In genomic region chr3:73179601-73180000, GRCh38 we compare ENCODE assay signal across 18 cellular contexts.
DNase-seq lines count a peak whose midpoint lies in the region; ATAC-seq lines count a peak whose summit lies in the region.
"Had no signal": no experiment of that assay in that cellular context is flagged by ENCODE, and none has a peak within 500 bp of the region (broad histone marks: within the 10 kb centered on the region; RNA-seq: fewer than 3 reads in every experiment).

No MANE protein-coding gene starts in this region.

- intact Hi-C loops in activated CD4-positive, alpha-beta T cell treated with anti-CD3 and anti-CD28 coated beads, Interleukin-2, amount 10 ng/mL, durations not matched to agents 24 days and 14 days (cut with micrococcal nuclease): no loop called here

- no peaks in the 10 kb centered on the region for H3K36me3 ChIP-seq in trophoblast cell (ENCODE audit: control insufficient read depth in 1 of 2, insufficient read depth in 2 of 2, low read length in 2 of 2)
- H3K36me3 ChIP-seq: BLaER1 had no signal

- H3K4me2 ChIP-seq in trophoblast cell (ENCODE audit: low read length): no peak overlapping the region
- H3K4me2 ChIP-seq: BLaER1, GM23338 had no signal

- H3K4me1 ChIP-seq in trophoblast cell (ENCODE audit: control insufficient read depth in 1 of 2, insufficient read depth in 2 of 2, low read length in 2 of 2): no peaks in the 10 kb centered on the region
- H3K4me1 ChIP-seq: BLaER1, Caco-2 had no signal

- ATAC-seq in T-helper 17 cell (no peak), GM21526 (IDR thresholded peaks at IDR 0.05; ENCODE audit: low FRiP score, unreplicated experiment) (no peak)
- ATAC-seq: CD8-positive, alpha-beta T cell; GM23338; HCT116 had no signal

- H3K27ac Mint-ChIP-seq in T-helper 17 cell: peak overlapping the region; percentile 72
- H3K27ac Mint-ChIP-seq in activated CD4-positive, alpha-beta T cell treated with anti-CD3 and anti-CD28 coated beads, Interleukin-2, amount 10 ng/mL, durations not matched to agents 24 days and 14 days: no peak overlapping the region
- H3K27ac Mint-ChIP-seq: B cell; CD8-positive, alpha-beta T cell; GM23338; H9 had no signal

- H3K9me3 ChIP-seq in T-helper 17 cell (ENCODE audit: control insufficient read depth, low read length, poor library complexity, severe bottlenecking): no peaks in the 10 kb centered on the region
- H3K9me3 ChIP-seq in trophoblast cell (ENCODE audit: insufficient read depth, low read depth, low read length): no peaks in the 10 kb centered on the region
- H3K9me3 ChIP-seq: BLaER1, Caco-2 had no signal

- no peak overlapping the region for H4K91ac ChIP-seq in trophoblast cell (ENCODE audit: low read depth, low read length)

- H3K9ac ChIP-seq in trophoblast cell (ENCODE audit: low read length): no peak overlapping the region
- H3K9ac ChIP-seq: BLaER1 had no signal

- no CpG with 5 or more reads among the region's 4 CpGs for WGBS in trophoblast cell (ENCODE audit: extremely low coverage, insufficient coverage, insufficient read length)

- no peak overlapping the region for H3K4ac ChIP-seq in trophoblast cell (ENCODE audit: low read depth, low read length)

- DNase-seq in LHCN-M2 (ENCODE audit: low read depth) (peak; percentile 84), T-helper 17 cell (no peak), trophoblast cell (peak; percentile 2 to 69), LoVo (ENCODE audit: low spot score) (no peak)
- no peak for DNase-seq in activated CD4-positive, alpha-beta T cell treated with anti-CD3 and anti-CD28 coated beads, Interleukin-2, amount 10 ng/mL, durations not matched to agents 24 days and 14 days
- DNase-seq: Caco-2; CD4-positive, CD25-positive, alpha-beta regulatory T cell; CD8-positive, alpha-beta T cell; DMS153; DND-41; H9 had no signal

- H3K9me3 Mint-ChIP-seq in activated CD4-positive, alpha-beta T cell treated with anti-CD3 and anti-CD28 coated beads, Interleukin-2, amount 10 ng/mL, durations not matched to agents 24 days and 14 days: no peaks in the 10 kb centered on the region
- H3K9me3 Mint-ChIP-seq: CD8-positive, alpha-beta T cell; GM23338; H9 had no signal

- H3K4me1 Mint-ChIP-seq in T-helper 17 cell: no peaks in the 10 kb centered on the region
- H3K4me1 Mint-ChIP-seq in activated CD4-positive, alpha-beta T cell treated with anti-CD3 and anti-CD28 coated beads, Interleukin-2, amount 10 ng/mL, durations not matched to agents 24 days and 14 days: no peaks in the 10 kb centered on the region
- H3K4me1 Mint-ChIP-seq: B cell; CD4-positive, CD25-positive, alpha-beta regulatory T cell had no signal

- H3K4me3 ChIP-seq in trophoblast cell (ENCODE audit: low read depth, low read length): no peak overlapping the region
- H3K4me3 ChIP-seq: BLaER1, GM23338 had no signal

- H2BK120ac ChIP-seq in trophoblast cell (ENCODE audit: insufficient read depth, low read length, poor library complexity): no peak overlapping the region

- no peak overlapping the region for H2AFZ ChIP-seq in trophoblast cell (ENCODE audit: insufficient read depth, low read length, poor library complexity)
- H2AFZ ChIP-seq: GM23338 had no signal

- no peak overlapping the region for H2BK5ac ChIP-seq in trophoblast cell (ENCODE audit: low read depth, low read length, poor library complexity)

- H4K8ac ChIP-seq in trophoblast cell (ENCODE audit: low read depth, low read length): no peak overlapping the region

- peaks cover 5% of the 10 kb centered on the region for H3K27me3 Mint-ChIP-seq in T-helper 17 cell
- no peaks in the 10 kb centered on the region for H3K27me3 Mint-ChIP-seq in activated CD4-positive, alpha-beta T cell treated with anti-CD3 and anti-CD28 coated beads, Interleukin-2, amount 10 ng/mL, durations not matched to agents 24 days and 14 days
- H3K27me3 Mint-ChIP-seq: CD4-positive, CD25-positive, alpha-beta regulatory T cell had no signal

- H3K23ac ChIP-seq in trophoblast cell (ENCODE audit: low read length): no peak overlapping the region

- no peak overlapping the region for H3K27ac ChIP-seq in trophoblast cell (ENCODE audit: low read depth, low read length)
- H3K27ac ChIP-seq: 22Rv1, BLaER1, C4-2B had no signal

- no peak overlapping the region for H3K14ac ChIP-seq in trophoblast cell (ENCODE audit: low read length)

- no peaks in the 10 kb centered on the region for H3K36me3 Mint-ChIP-seq in T-helper 17 cell (ENCODE audit: low read depth)
- H3K36me3 Mint-ChIP-seq in activated CD4-positive, alpha-beta T cell treated with anti-CD3 and anti-CD28 coated beads, Interleukin-2, amount 10 ng/mL, durations not matched to agents 24 days and 14 days (ENCODE audit: low read depth): no peaks in the 10 kb centered on the region
- H3K36me3 Mint-ChIP-seq: CD4-positive, CD25-positive, alpha-beta regulatory T cell; CD8-positive, alpha-beta T cell had no signal

- H3K18ac ChIP-seq in trophoblast cell (ENCODE audit: low read length): no peak overlapping the region

- no peaks in the 10 kb centered on the region for H3K79me1 ChIP-seq in trophoblast cell (ENCODE audit: low read length)

- H3K79me2 ChIP-seq in trophoblast cell (ENCODE audit: control insufficient read depth, insufficient read depth, low read length, poor library complexity): no peaks in the 10 kb centered on the region

- no peak overlapping the region for H3K4me3 Mint-ChIP-seq in T-helper 17 cell
- no peak overlapping the region for H3K4me3 Mint-ChIP-seq in activated CD4-positive, alpha-beta T cell treated with anti-CD3 and anti-CD28 coated beads, Interleukin-2, amount 10 ng/mL, durations not matched to agents 24 days and 14 days
- H3K4me3 Mint-ChIP-seq: B cell; CD4-positive, CD25-positive, alpha-beta regulatory T cell; CD8-positive, alpha-beta T cell; GM23338; H9 had no signal

- no peak overlapping the region for H4K12ac ChIP-seq in trophoblast cell (ENCODE audit: low read depth, low read length)

- H3K27me3 ChIP-seq in trophoblast cell (ENCODE audit: insufficient read depth, low read length): no peaks in the 10 kb centered on the region
- H3K27me3 ChIP-seq: BLaER1 had no signal

- H2BK12ac ChIP-seq in trophoblast cell (ENCODE audit: low read length): no peak overlapping the region

- no peak overlapping the region for H2AK5ac ChIP-seq in trophoblast cell (ENCODE audit: low read length)

Comparison
In these comparisons a context has a peak if more than half of its experiments do, and no peak if none do; other contexts are left out.
1. DNase-seq: peak in LHCN-M2 (single experiment) and trophoblast cell (2 of 2); none in T-helper 17 cell (0 of 3), activated CD4-positive, alpha-beta T cell treated with anti-CD3 and anti-CD28 coated beads, Interleukin-2, amount 10 ng/mL, durations not matched to agents 24 days and 14 days (single experiment) and LoVo (single experiment).